Comparison of ENCODE assay signal across 31 cellular contexts in the genomic region with DNA sequence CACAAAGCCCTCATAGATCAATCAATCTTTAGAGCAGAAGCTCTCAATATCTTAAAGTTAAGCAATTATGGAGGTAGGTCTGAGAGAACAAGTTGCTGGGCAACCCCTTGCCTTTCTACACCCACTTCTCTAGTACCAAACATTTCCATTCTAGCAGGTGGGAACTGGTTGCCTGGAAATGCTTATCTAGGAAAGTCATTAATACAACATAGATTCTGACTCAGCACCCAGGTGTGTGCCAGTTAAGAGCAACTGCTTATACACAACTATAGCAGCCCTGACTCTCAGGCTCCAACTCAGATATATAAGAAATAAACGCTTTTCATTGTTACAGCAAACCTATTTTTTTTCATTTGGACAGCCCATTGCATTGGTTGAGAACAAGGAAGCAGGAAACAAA.
A peak's percentile ranks its signal among the peaks of the same experiment; 100 is the strongest.
DNase-seq lines count a peak whose midpoint lies in the region; ATAC-seq, FAIRE-seq and TF ChIP-seq lines count a peak whose summit lies in the region.
"Had no signal": no experiment of that assay in that cellular context is flagged by ENCODE, and none has a peak within 500 bp of the region (broad histone marks: within the 10 kb centered on the region; RNA-seq: fewer than 3 reads in every experiment).

No MANE protein-coding gene starts in this region.

- H3K36me3 ChIP-seq in mammary epithelial cell (ENCODE audit: insufficient read depth, low read length) (no peaks in the 10 kb centered on the region), HepG2 (replicated peaks in 1 of 2; ENCODE audit: control insufficient read depth in 1 of 2, insufficient read depth in 2 of 2, low read length in 2 of 2) (no peaks in the 10 kb centered on the region), upper lobe of right lung (no peaks in the 10 kb centered on the region), GM23248 (ENCODE audit: low read depth) (no peaks in the 10 kb centered on the region)
- H3K36me3 ChIP-seq: BLaER1 treated with 17β-estradiol and CSF1 and Interleukin-3, amounts not matched to agents 10 nM and 100 nM; brain microvascular endothelial cell; left ventricle myocardium inferior; prostate gland; sigmoid colon; SJCRH30; tibial nerve had no signal

- no peak overlapping the region for H3K9ac ChIP-seq in mammary epithelial cell (ENCODE audit: insufficient read depth, low read length)
- H3K9ac ChIP-seq in HepG2 (ENCODE audit: insufficient read depth, low read depth, low read length) = no peak overlapping the region
- no peak overlapping the region for H3K9ac ChIP-seq in GM23248
- H3K9ac ChIP-seq: BLaER1 treated with 17β-estradiol and CSF1 and Interleukin-3, amounts not matched to agents 10 nM and 100 nM had no signal

- H3K27me3 Mint-ChIP-seq in WTC11 (ENCODE audit: low read depth) = no peaks in the 10 kb centered on the region

- CTCF ChIA-PET in mammary epithelial cell (lab: Charles Lee; ENCODE audit: low non-redundant PET) = no interaction called here
- CTCF ChIA-PET in HepG2 (lab: Yijun Ruan, JAX; ENCODE audit: low intra/inter-chr PET ratio, low total read pairs) = no interaction called here
- CTCF ChIA-PET in WTC11 (lab: Charles Lee) = no interaction called here

- WGBS in mammary epithelial cell (ENCODE audit: low coverage, missing lambda C conversion rate) = 82% methylated on average over 1 of the region's 1 CpG
- 90% methylated on average over 1 of the region's 1 CpG for WGBS in HepG2 (ENCODE audit: low lambda C conversion rate)
- 43 to 48% methylated on average over 1 of the region's 1 CpG for WGBS in GM23248 (ENCODE audit: low coverage in 1 of 2, low lambda C conversion rate in 2 of 2, missing lambda C conversion rate in 2 of 2), 2 experiments

- TF ChIP-seq EP300 in HepG2 (IDR thresholded peaks at IDR 0.05; ENCODE audit: low read depth in 2 of 2, low read length in 2 of 2) = no peak
- TF ChIP-seq EP300 in HepG2 (CRISPR knock-in tag; IDR thresholded peaks at IDR 0.05; ENCODE audit: borderline replicate concordance) = no peak

- dilution Hi-C loops in mammary epithelial cell (cut with HindIII; ENCODE audit: low sequenced_read_pairs) = no loop called here

- H3K27me3 ChIP-seq in mammary epithelial cell (ENCODE audit: insufficient read depth, low read length) (no peaks in the 10 kb centered on the region), HepG2 (ENCODE audit: control insufficient read depth in 1 of 2, insufficient read depth in 2 of 2, low read length in 2 of 2) (no peaks in the 10 kb centered on the region), upper lobe of right lung (no peaks in the 10 kb centered on the region), GM23248 (replicated peaks; ENCODE audit: insufficient read depth) (no peaks in the 10 kb centered on the region)
- H3K27me3 ChIP-seq: BLaER1 treated with 17β-estradiol and CSF1 and Interleukin-3, amounts not matched to agents 10 nM and 100 nM; brain microvascular endothelial cell; sigmoid colon; SJCRH30; tibial nerve had no signal

- H3K4me2 ChIP-seq in mammary epithelial cell (ENCODE audit: insufficient read depth, low read depth, low read length) (peak overlapping the region; percentile 22), HepG2 (ENCODE audit: low read depth, low read length) (no peak overlapping the region), GM23248 (ENCODE audit: unreplicated experiment) (no peak overlapping the region)
- H3K4me2 ChIP-seq: BLaER1 treated with 17β-estradiol and CSF1 and Interleukin-3, amounts not matched to agents 10 nM and 100 nM had no signal

- H3K27ac Mint-ChIP-seq in WTC11 = no peak overlapping the region
- H3K27ac Mint-ChIP-seq: activated CD4-positive, alpha-beta T cell treated with anti-CD3 and anti-CD28 coated beads for 36 hours; activated T-helper 17 cell treated with anti-CD3 and anti-CD28 coated beads, Interleukin-2, amount 50 U/mL, for 72 hours; mesothelial cell of epicardium had no signal

- H2AFZ ChIP-seq in mammary epithelial cell (ENCODE audit: low read depth, low read length) (no peak overlapping the region), HepG2 (ENCODE audit: low read length) (no peak overlapping the region), GM23248 (no peak overlapping the region)

- FAIRE-seq in HepG2 (lab: Jason Lieb, UNC) = no peak
- FAIRE-seq: endothelial cell of umbilical vein, RCC 7860 had no signal

- H3K9me2 ChIP-seq in GM23248 (ENCODE audit: insufficient read depth) = no peaks in the 10 kb centered on the region

- H3K4me3 ChIP-seq in mammary epithelial cell (replicated peaks in 1 of 3; ENCODE audit: insufficient read depth in 1 of 3, low read depth in 2 of 3, low read length in 3 of 3) (no peak overlapping the region), HepG2 (replicated peaks in 1 of 3; ENCODE audit: insufficient read depth in 1 of 3, low read depth in 2 of 3, low read length in 3 of 3) (no peak overlapping the region), upper lobe of right lung (no peak overlapping the region), GM23248 (no peak overlapping the region)
- H3K4me3 ChIP-seq: BLaER1 treated with 17β-estradiol and CSF1 and Interleukin-3, amounts not matched to agents 10 nM and 100 nM; left ventricle myocardium inferior; prostate gland; sigmoid colon; SJCRH30; tibial nerve had no signal

- BruUV-seq in mammary epithelial cell (replicated peaks; lab: Mats Ljungman, UMichigan) (no TSS peak), HepG2 (replicated peaks; lab: Mats Ljungman, UMichigan) (no TSS peak)

- H3K9me3 ChIP-seq in mammary epithelial cell (replicated peaks; ENCODE audit: insufficient read depth, low read length) (no peaks in the 10 kb centered on the region), HepG2 (ENCODE audit: low read length) (no peaks in the 10 kb centered on the region), upper lobe of right lung (no peaks in the 10 kb centered on the region), GM23248 (ENCODE audit: low read depth) (no peaks in the 10 kb centered on the region)
- H3K9me3 ChIP-seq: BLaER1 treated with 17β-estradiol and CSF1 and Interleukin-3, amounts not matched to agents 10 nM and 100 nM; left ventricle myocardium inferior; prostate gland; sigmoid colon; SJCRH30; tibial nerve had no signal

- POLR2A ChIA-PET in HepG2 (lab: Yijun Ruan, JAX) (no interaction called here), WTC11 (lab: Charles Lee) (no interaction called here)

- DNase-seq in DMS53 (lab: John Stamatoyannopoulos, UW) (peak; percentile 58), DMS53 treated with DMSO at 0.1 percent for 48 hours (lab: John Stamatoyannopoulos, UW; ENCODE audit: unreplicated experiment) (no peak), mammary epithelial cell (peak; percentile 90), HepG2 (ENCODE audit: low spot score) (peak; percentile 21), upper lobe of right lung (no peak), WTC11 (ENCODE audit: low spot score) (no peak), GM23248 (no peak)
- DNase-seq: activated CD4-positive, alpha-beta T cell treated with anti-CD3 and anti-CD28 coated beads for 36 hours; activated naive CD4-positive, alpha-beta T cell treated with anti-CD3 and anti-CD28 coated beads, Interleukin-2, amount 50 U/mL, for 16 hours; brain microvascular endothelial cell; COR-L47; hypothalamus; left ventricle myocardium inferior; naive B cell; NCI-H1105 treated with DMSO at 0.1 percent for 48 hours; NCI-H2029; NCI-H526 treated with DMSO at 0.1 percent for 48 hours; sigmoid colon; SJCRH30; stimulated activated CD4-positive, alpha-beta T cell treated with anti-CD3 and anti-CD28 coated beads, Interleukin-4, amount 100 ng/mL, for 24 hours; SW 1271; T-helper 9 cell had no signal

- no peaks in the 10 kb centered on the region for H3K36me3 Mint-ChIP-seq in WTC11
- H3K36me3 Mint-ChIP-seq: mesothelial cell of epicardium, naive B cell had no signal

- H3F3A ChIP-seq in GM23248 (ENCODE audit: insufficient read depth) = no peaks in the 10 kb centered on the region

- H3K4me1 ChIP-seq in mammary epithelial cell (ENCODE audit: insufficient read depth, low read length) (peaks cover 23% of the 10 kb centered on the region), HepG2 (ENCODE audit: insufficient read depth, low read length) (peaks cover 42% of the 10 kb centered on the region), upper lobe of right lung (no peaks in the 10 kb centered on the region), GM23248 (ENCODE audit: insufficient read depth) (no peaks in the 10 kb centered on the region)
- H3K4me1 ChIP-seq: BLaER1 treated with 17β-estradiol and CSF1 and Interleukin-3, amounts not matched to agents 10 nM and 100 nM; prostate gland; sigmoid colon; tibial nerve had no signal

- peaks cover 7% of the 10 kb centered on the region for H3K4me1 Mint-ChIP-seq in WTC11
- H3K4me1 Mint-ChIP-seq: activated CD4-positive, alpha-beta T cell treated with anti-CD3 and anti-CD28 coated beads for 36 hours; activated T-helper 17 cell treated with anti-CD3 and anti-CD28 coated beads, Interleukin-2, amount 50 U/mL, for 72 hours; naive B cell had no signal

- H4K20me1 ChIP-seq in mammary epithelial cell (ENCODE audit: insufficient read depth, low read length) = no peaks in the 10 kb centered on the region
- H4K20me1 ChIP-seq in HepG2 (ENCODE audit: insufficient read depth, low read length) = no peaks in the 10 kb centered on the region
- H4K20me1 ChIP-seq in GM23248 (ENCODE audit: insufficient read depth) = no peaks in the 10 kb centered on the region
- H4K20me1 ChIP-seq: BLaER1 treated with 17β-estradiol and CSF1 and Interleukin-3, amounts not matched to agents 10 nM and 100 nM had no signal

- in situ Hi-C loops in mammary epithelial cell (cut with MboI; ENCODE audit: low sequenced_read_pairs in 2 of 2) = no loop called here
- in situ Hi-C loops in HepG2 (cut with HindIII; ENCODE audit: extremely low pct_ligation_motif_present, low pct_unique_long_range_greater_than_20kb) = no loop called here
- in situ Hi-C loops in GM23248 (cut with MboI) = no loop called here

- no peak overlapping the region for H3K4me3 Mint-ChIP-seq in WTC11
- H3K4me3 Mint-ChIP-seq: activated CD4-positive, alpha-beta T cell treated with anti-CD3 and anti-CD28 coated beads for 36 hours; activated T-helper 17 cell treated with anti-CD3 and anti-CD28 coated beads, Interleukin-2, amount 50 U/mL, for 72 hours; mesothelial cell of epicardium; naive B cell had no signal

- peak overlapping the region; percentile 40 for H3K27ac ChIP-seq in mammary epithelial cell (ENCODE audit: insufficient read depth, low read depth, low read length)
- no peak overlapping the region for H3K27ac ChIP-seq in HepG2 (ENCODE audit: extremely low read length, insufficient read depth, low read length)
- no peak overlapping the region for H3K27ac ChIP-seq in upper lobe of right lung
- no peak overlapping the region for H3K27ac ChIP-seq in GM23248
- H3K27ac ChIP-seq: 22Rv1; BLaER1 treated with 17β-estradiol and CSF1 and Interleukin-3, amounts not matched to agents 10 nM and 100 nM; brain microvascular endothelial cell; left ventricle myocardium inferior; prostate gland; sigmoid colon; SJCRH30; tibial nerve had no signal

- ATAC-seq in HepG2 (no peak), upper lobe of right lung (peak; percentile 21), WTC11 (no peak), GM18907 (IDR thresholded peaks at IDR 0.05; ENCODE audit: unreplicated experiment) (no peak)
- ATAC-seq: activated CD4-positive, alpha-beta T cell treated with anti-CD3 and anti-CD28 coated beads for 36 hours; activated T-helper 17 cell treated with anti-CD3 and anti-CD28 coated beads, Interleukin-2, amount 50 U/mL, for 72 hours had no signal

- TF ChIP-seq POLR2A in HepG2 (IDR thresholded peaks at IDR 0.05; ENCODE audit: insufficient read depth in 1 of 2, low read depth in 2 of 2, low read length in 2 of 2) = no peak

- H3K79me2 ChIP-seq in mammary epithelial cell (ENCODE audit: insufficient read depth, low read length) (no peaks in the 10 kb centered on the region), HepG2 (ENCODE audit: insufficient read depth, low read length) (no peaks in the 10 kb centered on the region), GM23248 (ENCODE audit: insufficient read depth) (no peaks in the 10 kb centered on the region)

- H3K9me3 Mint-ChIP-seq in WTC11 = peaks cover 13% of the 10 kb centered on the region
- H3K9me3 Mint-ChIP-seq: mesothelial cell of epicardium, naive B cell had no signal

- TF ChIP-seq RAD21 in HepG2 (CRISPR knock-in tag; IDR thresholded peaks at IDR 0.05) = no peak

- TF ChIP-seq CTCF in mammary epithelial cell (conservative IDR thresholded peaks at IDR 0.05 in 1 of 2, IDR thresholded peaks at IDR 0.05 in 1 of 2; ENCODE audit: extremely low read depth in 1 of 2, insufficient read depth in 1 of 2, low read depth in 1 of 2, low read length in 2 of 2) (no peak), HepG2 (CRISPR knock-in tag; IDR thresholded peaks at IDR 0.05) (no peak), upper lobe of right lung (IDR thresholded peaks at IDR 0.05) (no peak), WTC11 (IDR thresholded peaks at IDR 0.05) (no peak)

- intact Hi-C loops in mammary epithelial cell (cut with micrococcal nuclease) (loop anchor here (5.0 to 10.0 kb wide), 2 partner anchors 137 to 235 kb away; a partner anchor contains a TSS), HepG2 (cut with micrococcal nuclease; ENCODE audit: unreplicated experiment) (no loop called here), upper lobe of right lung (cut with DNase I) (no loop called here)

Comparison
In these comparisons a context has a peak if more than half of its experiments do, and no peak if none do; other contexts are left out.
1. DNase-seq: peak in DMS53 (single experiment), mammary epithelial cell (single experiment) and HepG2 (single experiment); none in DMS53 treated with DMSO at 0.1 percent for 48 hours (single experiment), upper lobe of right lung (single experiment), WTC11 (single experiment) and GM23248 (single experiment).